ENCODE assay signal across 27 cellular contexts in genomic region chr10:75623310-75623940, GRCh38.
DNase-seq lines count a peak whose midpoint lies in the region; ATAC-seq, FAIRE-seq and TF ChIP-seq lines count a peak whose summit lies in the region.
"Had no signal": no experiment of that assay in that cellular context is flagged by ENCODE, and none has a peak within 500 bp of the region (broad histone marks: within the 10 kb centered on the region; RNA-seq: fewer than 3 reads in every experiment).

No MANE protein-coding gene starts in this region.

- no peaks in the 10 kb centered on the region for H3K27me3 ChIP-seq in HepG2 (ENCODE audit: control insufficient read depth in 1 of 2, insufficient read depth in 2 of 2, low read length in 2 of 2)
- H3K27me3 ChIP-seq: left lung had no signal

- in situ Hi-C loops in HepG2 (cut with HindIII; ENCODE audit: extremely low pct_ligation_motif_present, low pct_unique_long_range_greater_than_20kb) (no loop called here), GM13976 (cut with MboI; ENCODE audit: low sequenced_read_pairs, unreplicated experiment) (no loop called here)

- CTCF ChIA-PET in HepG2 (lab: Yijun Ruan, JAX; ENCODE audit: low intra/inter-chr PET ratio, low total read pairs) = no interaction called here

- no peak overlapping the region for H3K27ac Mint-ChIP-seq in endothelial cell (ENCODE audit: unreplicated experiment)
- H3K27ac Mint-ChIP-seq: activated CD4-positive, alpha-beta T cell treated with anti-CD3 and anti-CD28 coated beads, Interleukin-2, amount 10 ng/mL, durations not matched to agents 24 days and 14 days; activated naive CD8-positive, alpha-beta T cell; mesothelial cell of epicardium had no signal

- H3K27ac ChIP-seq in SK-N-MC (no peak overlapping the region), HepG2 (ENCODE audit: extremely low read length, insufficient read depth, low read length) (no peak overlapping the region)
- H3K27ac ChIP-seq: 22Rv1, C4-2B, epithelial cell of prostate, left lung had no signal

- TF ChIP-seq CTCF in HepG2 (CRISPR knock-in tag; IDR thresholded peaks at IDR 0.05) (no peak), endothelial cell (IDR thresholded peaks at IDR 0.05; ENCODE audit: unreplicated experiment) (no peak), GM13976 (IDR thresholded peaks at IDR 0.05; ENCODE audit: borderline replicate concordance, control extremely low read depth, extremely low read depth, insufficient read depth, missing control alignments) (no peak)

- peak overlapping the region; percentile 45 for H3K4me3 ChIP-seq in SK-N-MC
- H3K4me3 ChIP-seq in HepG2 (replicated peaks in 1 of 3; ENCODE audit: insufficient read depth in 1 of 3, low read depth in 2 of 3, low read length in 3 of 3) = no peak overlapping the region
- H3K4me3 ChIP-seq: left lung had no signal

- no peaks in the 10 kb centered on the region for H3K36me3 Mint-ChIP-seq in endothelial cell (ENCODE audit: low read depth, unreplicated experiment)
- H3K36me3 Mint-ChIP-seq: activated naive CD8-positive, alpha-beta T cell; mesothelial cell of epicardium had no signal

- no peaks in the 10 kb centered on the region for H3K4me1 Mint-ChIP-seq in endothelial cell (ENCODE audit: unreplicated experiment)
- H3K4me1 Mint-ChIP-seq: activated CD4-positive, alpha-beta T cell treated with anti-CD3 and anti-CD28 coated beads, Interleukin-2, amount 10 ng/mL, durations not matched to agents 24 days and 14 days had no signal

- no peaks in the 10 kb centered on the region for H3K36me3 ChIP-seq in SK-N-MC (ENCODE audit: insufficient read depth, low read length)
- H3K36me3 ChIP-seq in HepG2 (replicated peaks in 1 of 2; ENCODE audit: control insufficient read depth in 1 of 2, insufficient read depth in 2 of 2, low read length in 2 of 2) = no peaks in the 10 kb centered on the region; a peak in 1 of 5 replicates
- H3K36me3 ChIP-seq: left lung had no signal

- no peak overlapping the region for H2AFZ ChIP-seq in HepG2 (ENCODE audit: low read length)

- intact Hi-C loops in HepG2 (cut with micrococcal nuclease; ENCODE audit: unreplicated experiment) = no loop called here

- H4K20me1 ChIP-seq in HepG2 (ENCODE audit: insufficient read depth, low read length) = no peaks in the 10 kb centered on the region

- no peak overlapping the region for H3K4me3 Mint-ChIP-seq in endothelial cell (ENCODE audit: unreplicated experiment)
- H3K4me3 Mint-ChIP-seq: activated CD4-positive, alpha-beta T cell treated with anti-CD3 and anti-CD28 coated beads, Interleukin-2, amount 10 ng/mL, durations not matched to agents 24 days and 14 days; activated naive CD8-positive, alpha-beta T cell; mesothelial cell of epicardium had no signal

- DNase-seq in NCI-H1105 treated with DMSO at 0.1 percent for 48 hours (lab: John Stamatoyannopoulos, UW) (peak; percentile 79), NCI-H1105 (lab: John Stamatoyannopoulos, UW) (no peak), SK-N-MC (ENCODE audit: low read depth, low spot score) (no peak), HepG2 (ENCODE audit: low spot score) (no peak), pons (ENCODE audit: low spot score) (peak; percentile 36), inferior parietal cortex (ENCODE audit: extremely low spot score) (no peak), endothelial cell (ENCODE audit: low spot score) (no peak), GM13976 (ENCODE audit: low spot score) (no peak)
- DNase-seq: activated CD4-positive, alpha-beta T cell treated with anti-CD3 and anti-CD28 coated beads, Interleukin-2, amount 10 ng/mL, durations not matched to agents 24 days and 14 days; activated effector memory CD4-positive, alpha-beta T cell treated with Interleukin-2 at 50 U/mL for 16 hours; activated T-cell treated with anti-CD3 and anti-CD28 coated beads, Interleukin-2, amount 50 U/mL, for 1 hour; anterior cingulate cortex; effector CD4-positive, alpha-beta T cell; H7; left lung; NCI-H187 treated with DMSO at 0.1 percent for 48 hours; NCI-H524 treated with DMSO at 0.1 percent for 48 hours; stimulated activated CD4-positive, alpha-beta T cell treated with anti-CD3 and anti-CD28 coated beads, Interleukin-1b, Interleukin-23, amount 100 ng/mL, for 48 hours; stimulated activated naive CD4-positive, alpha-beta T cell treated with Interleukin-2 at 50 U/mL for 16 hours; SW 1271; T1000 had no signal

- no peaks in the 10 kb centered on the region for H3K79me2 ChIP-seq in HepG2 (ENCODE audit: insufficient read depth, low read length)

- H3K27me3 Mint-ChIP-seq in endothelial cell (ENCODE audit: unreplicated experiment) = peaks cover 1% of the 10 kb centered on the region
- H3K27me3 Mint-ChIP-seq: activated naive CD8-positive, alpha-beta T cell had no signal

- peak; percentile 44 for FAIRE-seq in HepG2 (lab: Jason Lieb, UNC)
- FAIRE-seq: bronchial epithelial cell had no signal

- H3K9me3 ChIP-seq in SK-N-MC (ENCODE audit: low read depth, low read length) = no peaks in the 10 kb centered on the region
- no peaks in the 10 kb centered on the region for H3K9me3 ChIP-seq in HepG2 (ENCODE audit: low read length)
- H3K9me3 ChIP-seq: left lung had no signal

- POLR2A ChIA-PET in HepG2 (lab: Yijun Ruan, JAX) = no interaction called here

- no TSS peak for BruUV-seq in HepG2 (replicated peaks; lab: Mats Ljungman, UMichigan)

- peaks cover 22% of the 10 kb centered on the region for H3K4me1 ChIP-seq in HepG2 (ENCODE audit: insufficient read depth, low read length)
- H3K4me1 ChIP-seq: left lung had no signal

- TF ChIP-seq EP300 in HepG2 (IDR thresholded peaks at IDR 0.05; ENCODE audit: low read depth in 2 of 2, low read length in 2 of 2) = no peak
- no peak for TF ChIP-seq EP300 in HepG2 (CRISPR knock-in tag; IDR thresholded peaks at IDR 0.05; ENCODE audit: borderline replicate concordance)

- H3K9me3 Mint-ChIP-seq in endothelial cell (ENCODE audit: unreplicated experiment) = no peaks in the 10 kb centered on the region
- H3K9me3 Mint-ChIP-seq: activated CD4-positive, alpha-beta T cell treated with anti-CD3 and anti-CD28 coated beads, Interleukin-2, amount 10 ng/mL, durations not matched to agents 24 days and 14 days; mesothelial cell of epicardium had no signal

- H3K9ac ChIP-seq in SK-N-MC (ENCODE audit: insufficient read length) = peak overlapping the region; percentile 49
- H3K9ac ChIP-seq in HepG2 (ENCODE audit: insufficient read depth, low read depth, low read length) = no peak overlapping the region

- TF ChIP-seq POLR2A in HepG2 (IDR thresholded peaks at IDR 0.05; ENCODE audit: insufficient read depth in 1 of 2, low read depth in 2 of 2, low read length in 2 of 2) = no peak

- ATAC-seq in HepG2 = no peak
- ATAC-seq: left lung had no signal

- no peak for TF ChIP-seq RAD21 in HepG2 (CRISPR knock-in tag; IDR thresholded peaks at IDR 0.05)

- WGBS in HepG2 (ENCODE audit: low lambda C conversion rate) = 88% methylated on average over 6 of the region's 6 CpGs

- no peak overlapping the region for H3K4me2 ChIP-seq in HepG2 (ENCODE audit: low read depth, low read length)

TF ChIP-seq in HepG2, 621 proteins besides CTCF, POLR2A, EP300 and RAD21:
- no peak for TF ChIP-seq ZBTB10 (CRISPR knock-in tag; IDR thresholded peaks at IDR 0.05; ENCODE audit: borderline replicate concordance)
- peak; percentile 69 to 77; a peak in 3 of 4 replicates for TF ChIP-seq MAFK (conservative IDR thresholded peaks at IDR 0.05 in 1 of 2, IDR thresholded peaks at IDR 0.05 in 1 of 2; ENCODE audit: low read length in 2 of 2)
- peak; percentile 64 for TF ChIP-seq MAFF (IDR thresholded peaks at IDR 0.05; ENCODE audit: low read depth, low read length)

Comparison
In these comparisons a context has a peak if more than half of its experiments do, and no peak if none do; other contexts are left out.
1. DNase-seq: peak in NCI-H1105 treated with DMSO at 0.1 percent for 48 hours (single experiment) and pons (single experiment); none in NCI-H1105 (single experiment), SK-N-MC (single experiment), HepG2 (single experiment), inferior parietal cortex (single experiment), endothelial cell (single experiment) and GM13976 (single experiment).